ENCODE assay signal across 17 cellular contexts in genomic region chr7:15085361-15085760, GRCh38.
DNase-seq lines count a peak whose midpoint lies in the region; ATAC-seq and TF ChIP-seq lines count a peak whose summit lies in the region.
"Had no signal": no experiment of that assay in that cellular context is flagged by ENCODE, and none has a peak within 500 bp of the region (broad histone marks: within the 10 kb centered on the region; RNA-seq: fewer than 3 reads in every experiment).

No MANE protein-coding gene starts in this region.

- CTCF ChIA-PET in HEK293T (lab: Yijun Ruan, JAX): no interaction called here

- POLR2A ChIA-PET in HEK293T (lab: Yijun Ruan, JAX): no interaction called here

- no peak overlapping the region for H3K4me3 ChIP-seq in AG10803 (ENCODE audit: low read length)
- H3K4me3 ChIP-seq in left ventricle myocardium inferior: no peak overlapping the region

- no peaks in the 10 kb centered on the region for H3K27me3 ChIP-seq in left ventricle myocardium inferior (ENCODE audit: low read depth)
- H3K27me3 ChIP-seq: BE2C had no signal

- DNase-seq in AG10803 (ENCODE audit: low read depth): peak; percentile 32
- DNase-seq in NCI-H524 (lab: John Stamatoyannopoulos, UW): peak; percentile 69 to 74
- peak; percentile 49 for DNase-seq in fibroblast of the conjunctiva (ENCODE audit: low read depth)
- DNase-seq in sciatic nerve (ENCODE audit: low spot score): no peak
- no peak for DNase-seq in HEK293T (ENCODE audit: extremely low spot score)
- no peak for DNase-seq in activated T-cell treated with anti-CD3 and anti-CD28 coated beads for 4 hours
- DNase-seq in left ventricle myocardium inferior: no peak
- DNase-seq: BE2C; Calu3; CD8-positive, alpha-beta T cell; H7; IMR-90; NCI-H1417; NCI-H187; NCI-H2107; NCI-H774 had no signal

- no peaks in the 10 kb centered on the region for H3K9me3 ChIP-seq in left ventricle myocardium inferior (replicated peaks)
- H3K9me3 ChIP-seq: BE2C had no signal

- H3K36me3 ChIP-seq in left ventricle myocardium inferior: no peaks in the 10 kb centered on the region
- H3K36me3 ChIP-seq: BE2C had no signal

- no peak overlapping the region for H3K27ac ChIP-seq in left ventricle myocardium inferior (replicated peaks)

- intact Hi-C loops in sciatic nerve (cut with DNase I): no loop called here
- intact Hi-C loops in left ventricle myocardium inferior (cut with micrococcal nuclease): no loop called here

- no peaks in the 10 kb centered on the region for H3K4me1 ChIP-seq in left ventricle myocardium inferior
- H3K4me1 ChIP-seq: BE2C had no signal

- TF ChIP-seq CTCF in AG10803 (conservative IDR thresholded peaks at IDR 0.05; ENCODE audit: low read length): no peak
- no peak for TF ChIP-seq CTCF in left ventricle myocardium inferior (IDR thresholded peaks at IDR 0.05; ENCODE audit: borderline replicate concordance)

- ATAC-seq in sciatic nerve: peak; percentile 42
- ATAC-seq: CD8-positive, alpha-beta T cell; Right ventricle myocardium inferior had no signal

TF ChIP-seq in HEK293T, 16 proteins besides CTCF, POLR2A, EP300 and RAD21:
- no peak for TF ChIP-seq L3MBTL2 (conservative IDR thresholded peaks at IDR 0.05)
- TF ChIP-seq LEF1 (IDR thresholded peaks at IDR 0.05; ENCODE audit: borderline replicate concordance): no peak
- no peak for TF ChIP-seq FOXM1 (IDR thresholded peaks at IDR 0.05; ENCODE audit: borderline replicate concordance)
- no peak for TF ChIP-seq SP1 (IDR thresholded peaks at IDR 0.05)
- TF ChIP-seq FOXA1 (IDR thresholded peaks at IDR 0.05): no peak
- no peak for TF ChIP-seq CTBP1 (IDR thresholded peaks at IDR 0.05; ENCODE audit: borderline replicate concordance)
- TF ChIP-seq BHLHE40 (IDR thresholded peaks at IDR 0.05; ENCODE audit: borderline replicate concordance): no peak

Comparison
In these comparisons a context has a peak if more than half of its experiments do, and no peak if none do; other contexts are left out.
1. DNase-seq: peak in AG10803 (single experiment), NCI-H524 (2 of 2) and fibroblast of the conjunctiva (single experiment); none in sciatic nerve (single experiment), HEK293T (single experiment), activated T-cell treated with anti-CD3 and anti-CD28 coated beads for 4 hours (single experiment) and left ventricle myocardium inferior (single experiment).